ENCODE assay signal across 1 cellular context in the genomic region with DNA sequence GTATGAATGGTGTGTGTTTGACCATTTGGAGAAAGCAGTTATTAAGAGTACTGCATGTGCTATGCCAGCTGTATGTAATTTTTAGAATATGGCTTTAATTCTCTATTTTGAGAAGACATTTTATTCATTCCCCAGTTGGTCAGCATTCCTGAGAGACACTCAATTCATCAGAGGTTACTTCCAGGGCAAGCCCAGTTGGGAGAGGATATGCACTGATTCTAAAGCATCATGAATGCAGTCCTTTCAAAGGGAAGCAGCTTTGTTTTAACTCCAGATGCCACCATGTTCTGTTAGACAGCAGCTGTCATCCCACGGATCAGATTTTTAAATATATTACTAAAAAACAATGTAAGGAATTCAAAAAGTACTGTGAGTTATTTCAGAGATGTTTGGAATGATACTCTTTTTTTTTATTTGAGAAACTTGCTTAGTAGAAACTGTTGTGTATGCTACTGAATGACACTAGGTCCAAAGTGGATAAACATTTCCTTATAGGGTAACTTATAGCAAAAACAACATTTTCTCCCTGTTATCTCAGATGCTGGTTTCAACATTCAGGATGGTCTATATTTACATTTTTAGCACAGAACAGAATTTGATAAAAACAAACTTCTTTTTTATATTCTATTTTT.
TF ChIP-seq lines count a peak whose summit lies in the region.

No MANE protein-coding gene starts in this region.

TF ChIP-seq in SK-N-SH, 30 proteins besides CTCF, POLR2A, EP300 and RAD21 (continued from another document):
- TF ChIP-seq, protein P1, sequence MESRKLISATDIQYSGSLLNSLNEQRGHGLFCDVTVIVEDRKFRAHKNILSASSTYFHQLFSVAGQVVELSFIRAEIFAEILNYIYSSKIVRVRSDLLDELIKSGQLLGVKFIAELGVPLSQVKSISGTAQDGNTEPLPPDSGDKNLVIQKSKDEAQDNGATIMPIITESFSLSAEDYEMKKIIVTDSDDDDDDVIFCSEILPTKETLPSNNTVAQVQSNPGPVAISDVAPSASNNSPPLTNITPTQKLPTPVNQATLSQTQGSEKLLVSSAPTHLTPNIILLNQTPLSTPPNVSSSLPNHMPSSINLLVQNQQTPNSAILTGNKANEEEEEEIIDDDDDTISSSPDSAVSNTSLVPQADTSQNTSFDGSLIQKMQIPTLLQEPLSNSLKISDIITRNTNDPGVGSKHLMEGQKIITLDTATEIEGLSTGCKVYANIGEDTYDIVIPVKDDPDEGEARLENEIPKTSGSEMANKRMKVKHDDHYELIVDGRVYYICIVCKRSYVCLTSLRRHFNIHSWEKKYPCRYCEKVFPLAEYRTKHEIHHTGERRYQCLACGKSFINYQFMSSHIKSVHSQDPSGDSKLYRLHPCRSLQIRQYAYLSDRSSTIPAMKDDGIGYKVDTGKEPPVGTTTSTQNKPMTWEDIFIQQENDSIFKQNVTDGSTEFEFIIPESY (IDR thresholded peaks at IDR 0.05; ENCODE audit: borderline replicate concordance, low read depth), result no peak
- TF ChIP-seq, protein P2, sequence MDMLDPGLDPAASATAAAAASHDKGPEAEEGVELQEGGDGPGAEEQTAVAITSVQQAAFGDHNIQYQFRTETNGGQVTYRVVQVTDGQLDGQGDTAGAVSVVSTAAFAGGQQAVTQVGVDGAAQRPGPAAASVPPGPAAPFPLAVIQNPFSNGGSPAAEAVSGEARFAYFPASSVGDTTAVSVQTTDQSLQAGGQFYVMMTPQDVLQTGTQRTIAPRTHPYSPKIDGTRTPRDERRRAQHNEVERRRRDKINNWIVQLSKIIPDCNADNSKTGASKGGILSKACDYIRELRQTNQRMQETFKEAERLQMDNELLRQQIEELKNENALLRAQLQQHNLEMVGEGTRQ (IDR thresholded peaks at IDR 0.05; ENCODE audit: borderline replicate concordance, low read depth, low read length), result no peak
- TF ChIP-seq NRF1 (IDR thresholded peaks at IDR 0.05; ENCODE audit: low read depth, low read length) (no peak), TCF12 (IDR thresholded peaks at IDR 0.05) (peak; percentile 88), YY1 (IDR thresholded peaks at IDR 0.05; ENCODE audit: low read depth) (peak; percentile 41; the same call in 1 of the 2 replicates), JUND (IDR thresholded peaks at IDR 0.05) (peak; percentile 16; the same call in 1 of the 2 replicates), POLR2AphosphoS5 (IDR thresholded peaks at IDR 0.05; ENCODE audit: low read depth, low read length) (peak; percentile 40; the same call in 1 of the 2 replicates), RXRA (IDR thresholded peaks at IDR 0.05; ENCODE audit: borderline replicate concordance, low read depth) (peak; percentile 72), TAF1 (IDR thresholded peaks at IDR 0.05; ENCODE audit: borderline replicate concordance, low read depth, low read length) (no peak), SMC3 (IDR thresholded peaks at IDR 0.05; ENCODE audit: low read depth, low read length) (no peak), SIN3A (IDR thresholded peaks at IDR 0.05; ENCODE audit: borderline replicate concordance, low read depth, low read length) (0 out of 2 replicates have a peak, but pooled peaks have one; percentile 14)
- TF ChIP-seq, protein P3, sequence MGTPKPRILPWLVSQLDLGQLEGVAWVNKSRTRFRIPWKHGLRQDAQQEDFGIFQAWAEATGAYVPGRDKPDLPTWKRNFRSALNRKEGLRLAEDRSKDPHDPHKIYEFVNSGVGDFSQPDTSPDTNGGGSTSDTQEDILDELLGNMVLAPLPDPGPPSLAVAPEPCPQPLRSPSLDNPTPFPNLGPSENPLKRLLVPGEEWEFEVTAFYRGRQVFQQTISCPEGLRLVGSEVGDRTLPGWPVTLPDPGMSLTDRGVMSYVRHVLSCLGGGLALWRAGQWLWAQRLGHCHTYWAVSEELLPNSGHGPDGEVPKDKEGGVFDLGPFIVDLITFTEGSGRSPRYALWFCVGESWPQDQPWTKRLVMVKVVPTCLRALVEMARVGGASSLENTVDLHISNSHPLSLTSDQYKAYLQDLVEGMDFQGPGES (IDR thresholded peaks at IDR 0.05; ENCODE audit: low read depth, low read length), result no peak
